Comparison of ENCODE assay signal across 15 cellular contexts in genomic region chr4:85763207-85763606, GRCh38.
DNase-seq lines count a peak whose midpoint lies in the region; TF ChIP-seq lines count a peak whose summit lies in the region.
"Had no signal": no experiment of that assay in that cellular context is flagged by ENCODE, and none has a peak within 500 bp of the region (broad histone marks: within the 10 kb centered on the region; RNA-seq: fewer than 3 reads in every experiment).

No MANE protein-coding gene starts in this region.

- TF ChIP-seq CTCF in hepatocyte (IDR thresholded peaks at IDR 0.05; ENCODE audit: poor library complexity): no peak

- DNase-seq in GM23248 (no peak), adipocyte (ENCODE audit: low read depth) (no peak), hepatocyte (ENCODE audit: low spot score) (no peak), 8988T (no peak), T1000 (lab: John Stamatoyannopoulos, UW) (no peak), H4 (ENCODE audit: low spot score) (no peak)
- DNase-seq: DMS 273 treated with DMSO at 0.1 percent for 48 hours, Kasumi-1, NCI-H1417 treated with DMSO at 0.1 percent for 48 hours, NCI-H2029 treated with DMSO at 0.1 percent for 48 hours, NCI-H510A, SHP77 had no signal

- H3K27me3 ChIP-seq in GM23248 (replicated peaks; ENCODE audit: insufficient read depth) (no peaks in the 10 kb centered on the region), adipocyte (replicated peaks; ENCODE audit: control insufficient read depth, insufficient read depth, low read length) (no peaks in the 10 kb centered on the region), hepatocyte (no peaks in the 10 kb centered on the region), skeletal muscle satellite cell (ENCODE audit: control insufficient read depth, insufficient read depth, low read length) (no peaks in the 10 kb centered on the region)
- H3K27me3 ChIP-seq: BLaER1 had no signal

- 0 out of 2 replicates have a peak, but pooled peaks cover 5% of the 10 kb centered on the region for H3K79me2 ChIP-seq in GM23248 (ENCODE audit: insufficient read depth)
- H3K79me2 ChIP-seq in hepatocyte: no peaks in the 10 kb centered on the region

- H3K36me3 ChIP-seq in GM23248 (ENCODE audit: low read depth) (no peaks in the 10 kb centered on the region), adipocyte (ENCODE audit: control insufficient read depth, insufficient read depth, low read length, severe bottlenecking) (no peaks in the 10 kb centered on the region), hepatocyte (replicated peaks; ENCODE audit: insufficient read depth, low read depth) (no peaks in the 10 kb centered on the region), skeletal muscle satellite cell (ENCODE audit: insufficient read depth, low read length) (no peaks in the 10 kb centered on the region)
- H3K36me3 ChIP-seq: BLaER1, HAP-1 had no signal

- H3F3A ChIP-seq in GM23248 (ENCODE audit: insufficient read depth): peaks cover 25% of the 10 kb centered on the region

- H3K4me1 ChIP-seq in GM23248 (ENCODE audit: insufficient read depth) (peaks cover 50% of the 10 kb centered on the region), adipocyte (ENCODE audit: control insufficient read depth, insufficient read depth, low read length) (peaks cover 44% of the 10 kb centered on the region), hepatocyte (ENCODE audit: insufficient read depth) (peaks cover 11% of the 10 kb centered on the region), skeletal muscle satellite cell (ENCODE audit: control insufficient read depth, insufficient read depth, low read length) (peaks cover 23% of the 10 kb centered on the region)
- H3K4me1 ChIP-seq: BLaER1 had no signal

- in situ Hi-C loops in GM23248 (cut with MboI): loop anchor here (10.0 kb wide), 1 partner anchor 282 kb away; no protein-coding TSS in a partner anchor

- 48 to 50% methylated on average over 2 of the region's 2 CpGs for WGBS in GM23248 (ENCODE audit: low coverage in 1 of 2, low lambda C conversion rate in 2 of 2, missing lambda C conversion rate in 2 of 2), 2 experiments
- WGBS in hepatocyte (ENCODE audit: low lambda C conversion rate, missing lambda C conversion rate): 42% methylated on average over 2 of the region's 2 CpGs

- H4K20me1 ChIP-seq in GM23248 (ENCODE audit: insufficient read depth) (no peaks in the 10 kb centered on the region), hepatocyte (ENCODE audit: insufficient read depth, poor library complexity, severe bottlenecking) (no peaks in the 10 kb centered on the region)
- H4K20me1 ChIP-seq: BLaER1 had no signal

- no peaks in the 10 kb centered on the region; the same call in 1 of the 2 replicates for H3K9me2 ChIP-seq in GM23248 (ENCODE audit: insufficient read depth)
- H3K9me2 ChIP-seq in hepatocyte (replicated peaks; ENCODE audit: insufficient read depth): no peaks in the 10 kb centered on the region

- H3K4me3 ChIP-seq in GM23248 (peak overlapping the region; percentile 63), adipocyte (ENCODE audit: low read length) (peak overlapping the region; percentile 60), hepatocyte (no peak overlapping the region), skeletal muscle satellite cell (ENCODE audit: low read length) (peak overlapping the region; percentile 19)
- H3K4me3 ChIP-seq: BLaER1, HAP-1 had no signal

- peak overlapping the region; percentile 33; the same call in 1 of the 2 replicates for H2AFZ ChIP-seq in GM23248
- H2AFZ ChIP-seq in hepatocyte: no peak overlapping the region

- H3K4me2 ChIP-seq in GM23248 (ENCODE audit: unreplicated experiment) (peak overlapping the region; percentile 96), hepatocyte (no peak overlapping the region), skeletal muscle satellite cell (ENCODE audit: low read length) (peak overlapping the region; percentile 56)
- H3K4me2 ChIP-seq: BLaER1 had no signal

- H3K9me3 ChIP-seq in GM23248 (ENCODE audit: low read depth): no peaks in the 10 kb centered on the region
- H3K9me3 ChIP-seq in adipocyte (ENCODE audit: control insufficient read depth, low read length): no peaks in the 10 kb centered on the region
- H3K9me3 ChIP-seq in hepatocyte (ENCODE audit: low read depth): no peaks in the 10 kb centered on the region
- no peaks in the 10 kb centered on the region for H3K9me3 ChIP-seq in skeletal muscle satellite cell (replicated peaks; ENCODE audit: low read length)
- H3K9me3 ChIP-seq: BLaER1, HAP-1 had no signal

- H3K9ac ChIP-seq in GM23248 (peak overlapping the region; percentile 71), adipocyte (ENCODE audit: low read length) (peak overlapping the region; percentile 75), skeletal muscle satellite cell (ENCODE audit: low read depth, low read length) (peak overlapping the region; percentile 68)
- H3K9ac ChIP-seq: BLaER1 had no signal

- H3K27ac ChIP-seq in GM23248: peak overlapping the region; percentile 88
- H3K27ac ChIP-seq in hepatocyte: peak overlapping the region; percentile 63
- H3K27ac ChIP-seq: BLaER1 had no signal
